8 cellular contexts compared by ENCODE assay signal in the genomic region with DNA sequence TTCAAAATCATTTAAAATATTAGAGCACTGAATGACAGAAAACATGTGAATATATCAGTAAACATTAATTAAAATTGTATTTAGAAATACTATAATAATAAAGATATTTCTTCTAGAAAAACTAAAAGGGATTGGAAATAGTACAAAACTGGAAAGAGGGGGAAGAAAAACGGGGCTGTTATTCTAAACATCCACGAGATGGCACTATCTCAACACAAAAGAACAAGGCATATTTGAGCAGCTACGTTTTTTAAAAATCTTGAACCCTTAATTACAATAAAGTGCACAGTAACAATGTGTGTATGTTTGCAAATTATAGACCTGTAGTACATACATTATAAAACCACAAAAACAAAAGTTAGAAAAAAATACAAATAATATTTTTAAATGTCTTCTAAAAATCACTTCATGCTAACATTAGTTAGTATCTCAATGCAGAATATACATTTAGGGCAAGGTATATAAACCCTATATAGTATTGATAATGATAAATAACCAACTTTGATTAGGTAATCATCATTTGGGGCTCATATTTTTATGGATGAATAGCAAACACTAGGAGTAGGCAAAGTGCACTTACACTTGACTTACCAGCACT. TPM values are rescaled to one million over a fixed set of nuclear protein-coding genes. Genes with fewer than 3 reads are reported as not detected.
DNase-seq lines count a peak whose midpoint lies in the region; ATAC-seq, FAIRE-seq and TF ChIP-seq lines count a peak whose summit lies in the region.

No MANE protein-coding gene starts in this region.

- H3K27ac ChIP-seq in testis, result no peak overlapping the region

- FAIRE-seq in frontal cortex (lab: Jason Lieb, UNC), result peak; percentile 96

- no peaks in the 10 kb centered on the region for H3K9me3 ChIP-seq in testis

- WGBS in testis, 2 donors, result 21 to 24% methylated on average over 3 of the region's 3 CpGs

- H3K27me3 ChIP-seq in testis, result no peaks in the 10 kb centered on the region

- intact Hi-C loops in testis (cut with DNase I; ENCODE audit: low total_unique reads), result no loop called here

- no peak overlapping the region for H3K4me3 ChIP-seq in testis

- peak; percentile 4 to 34 for DNase-seq in NOMO-1 (lab: John Stamatoyannopoulos, UW; ENCODE audit: unreplicated experiment in 2 of 2)
- DNase-seq in NOMO-1 treated with dmso at 0.1 percent for 144 hours (lab: John Stamatoyannopoulos, UW; ENCODE audit: unreplicated experiment), result no peak
- DNase-seq in HuH-7 (ENCODE audit: low spot score), result peak; percentile 30
- peak; percentile 10 to 16 for DNase-seq in frontal cortex (ENCODE audit: low spot score in 2 of 2)
- no peak for DNase-seq in testis
- DNase-seq in stimulated activated CD4-positive, alpha-beta T cell treated with anti-CD3 and anti-CD28 coated beads, Interleukin-12 subunit alpha, Interleukin-12 subunit beta, amount 100 ng/mL, for 4 hours, result no peak

- no peaks in the 10 kb centered on the region for H3K36me3 ChIP-seq in testis (ENCODE audit: low read depth, missing control alignments)

- TF ChIP-seq POLR2A in testis (IDR thresholded peaks at IDR 0.05), result no peak

- no peaks in the 10 kb centered on the region for H3K4me1 ChIP-seq in testis

- ATAC-seq in SK-N-SH treated with all-trans-retinoic acid at 6 μM for 48 hours, result peak; percentile 52; the same call in 2 of the 3 replicates
- ATAC-seq in HG02610 (IDR thresholded peaks at IDR 0.05; ENCODE audit: unreplicated experiment), result no peak

- peak in 2 of 3 experiments; percentile 21 to 56 for TF ChIP-seq CTCF in testis (IDR thresholded peaks at IDR 0.05)

TF ChIP-seq in SK-N-SH treated with all-trans-retinoic acid at 6 μM for 48 hours, 23 proteins besides CTCF, POLR2A, EP300 and RAD21:
- TF ChIP-seq ISL1 (CRISPR knock-in tag; IDR thresholded peaks at IDR 0.05) (no peak), GLIS3 (CRISPR knock-in tag; IDR thresholded peaks at IDR 0.05) (no peak), TCF4 (CRISPR knock-in tag; IDR thresholded peaks at IDR 0.05; ENCODE audit: borderline replicate concordance) (no peak)
TF ChIP-seq in SK-N-SH treated with all-trans-retinoic acid at 6 μM for 48 hours: peak in this region for 0.

RNA-seq across cellular contexts. Expression of gene PNISR, which starts 42.5 kb away (rescaled TPM):
- total RNA-seq in frontal cortex (90.9 TPM), testis (100 to 1,000 TPM; 173 to 184 TPM)
- 57.7 TPM for polyA plus RNA-seq in testis (ENCODE audit: insufficient read depth, low read depth, low replicate concordance)

RNA-seq across cellular contexts. Expression of gene USP45, which starts 47.6 kb away (rescaled TPM):
- total RNA-seq in frontal cortex, result 15.1 TPM
- 10 to 100 TPM; 12.5 to 20.9 TPM for total RNA-seq in testis
- polyA plus RNA-seq in testis (ENCODE audit: insufficient read depth, low read depth, low replicate concordance), result 4.8 TPM

Comparison
In these comparisons a context has a peak if more than half of its experiments do, and no peak if none do; other contexts are left out.
1. DNase-seq: peak in NOMO-1 (2 of 2), HuH-7 (single experiment) and frontal cortex (2 of 2); none in NOMO-1 treated with dmso at 0.1 percent for 144 hours (single experiment), testis (single experiment) and stimulated activated CD4-positive, alpha-beta T cell treated with anti-CD3 and anti-CD28 coated beads, Interleukin-12 subunit alpha, Interleukin-12 subunit beta, amount 100 ng/mL, for 4 hours (single experiment).